16 cellular contexts compared by ENCODE assay signal in the genomic region with DNA sequence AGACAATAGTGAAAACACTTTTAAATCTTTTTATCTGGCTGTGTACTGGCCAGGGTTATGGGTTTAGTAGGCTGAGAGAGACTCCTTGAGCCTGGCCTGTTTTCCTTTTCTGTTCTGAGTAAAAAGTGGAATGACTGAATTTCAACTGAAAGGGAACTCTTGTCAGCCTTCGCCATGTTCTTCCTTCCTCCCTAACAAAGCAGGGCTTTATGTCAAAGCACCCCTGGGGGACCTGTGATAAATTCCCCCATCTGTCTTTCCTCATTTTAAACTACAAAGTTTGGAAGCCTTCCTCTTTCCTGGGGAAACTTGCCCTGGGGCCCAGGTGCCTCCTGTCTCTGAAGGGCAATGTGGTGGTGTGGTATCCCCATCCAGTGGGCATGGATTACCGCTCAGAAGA. TPM values are rescaled to one million over a fixed set of nuclear protein-coding genes. Genes with fewer than 3 reads are reported as not detected.
DNase-seq lines count a peak whose midpoint lies in the region; ATAC-seq, FAIRE-seq and TF ChIP-seq lines count a peak whose summit lies in the region.
"Had no signal": no experiment of that assay in that cellular context is flagged by ENCODE, and none has a peak within 500 bp of the region (broad histone marks: within the 10 kb centered on the region; RNA-seq: fewer than 3 reads in every experiment).

No MANE protein-coding gene starts in this region.

- TF ChIP-seq POLR2A in GM12891 (IDR thresholded peaks at IDR 0.05; ENCODE audit: low read depth, low read length): no peak

- DNase-seq in CD4-positive, CD25-positive, alpha-beta regulatory T cell: no peak
- no peak for DNase-seq in activated T-helper 2 cell treated with anti-CD3 and anti-CD28 coated beads, Interferon-gamma antibody, Interleukin-2, Interleukin-4, amounts not matched to agents 10 μg/mL and 5 μg/mL and 100 μg/mL, durations not matched to agents 14 hours and 24 hours and 36 hours (ENCODE audit: low spot score)
- DNase-seq in naive thymus-derived CD4-positive, alpha-beta T cell: no peak
- DNase-seq in RCC 7860 (ENCODE audit: low spot score): no peak
- DNase-seq in omental fat pad (ENCODE audit: low spot score): no peak
- no peak for DNase-seq in GM12891 (ENCODE audit: insufficient read length, low spot score)
- DNase-seq in NCI-H1930 (lab: John Stamatoyannopoulos, UW): no peak
- DNase-seq: effector CD8-positive, alpha-beta T cell; EL; foreskin fibroblast; mucosa of descending colon; NCI-H1436 treated with DMSO at 0.1 percent for 48 hours; NCI-H510A treated with DMSO at 0.1 percent for 48 hours had no signal

- intact Hi-C loops in activated T-helper 2 cell treated with anti-CD3 and anti-CD28 coated beads, Interferon-gamma antibody, Interleukin-2, Interleukin-4, amounts not matched to agents 10 μg/mL and 5 μg/mL and 100 μg/mL, durations not matched to agents 14 hours and 24 hours and 36 hours (cut with micrococcal nuclease): no loop called here
- intact Hi-C loops in naive thymus-derived CD4-positive, alpha-beta T cell (cut with micrococcal nuclease): loop anchor here (2.0 kb wide), 2 partner anchors 14 to 18 kb away; no protein-coding TSS in a partner anchor

- POLR2A ChIA-PET in naive thymus-derived CD4-positive, alpha-beta T cell (lab: Charles Lee): no interaction called here

- H3K4me3 Mint-ChIP-seq in CD4-positive, CD25-positive, alpha-beta regulatory T cell: peak overlapping the region in 1 of 4 donors; percentile 32
- no peak overlapping the region for H3K4me3 Mint-ChIP-seq in activated T-helper 2 cell treated with anti-CD3 and anti-CD28 coated beads, Interferon-gamma antibody, Interleukin-2, Interleukin-4, amounts not matched to agents 10 μg/mL and 5 μg/mL and 100 μg/mL, durations not matched to agents 14 hours and 24 hours and 36 hours (ENCODE audit: low read depth)
- H3K4me3 Mint-ChIP-seq in naive thymus-derived CD4-positive, alpha-beta T cell: peak overlapping the region in 6 of 10 donors; percentile 7 to 43 (median 16)

- no peaks in the 10 kb centered on the region for H3K27me3 ChIP-seq in CD4-positive, CD25-positive, alpha-beta regulatory T cell (ENCODE audit: control insufficient read depth, insufficient read depth, low read length)
- H3K27me3 ChIP-seq in naive thymus-derived CD4-positive, alpha-beta T cell (ENCODE audit: control insufficient read depth in 2 of 2, insufficient read depth in 2 of 2, low read length in 2 of 2): no peaks in the 10 kb centered on the region

- CTCF ChIA-PET in naive thymus-derived CD4-positive, alpha-beta T cell (lab: Charles Lee): no interaction called here

- no peaks in the 10 kb centered on the region for H3K9me3 Mint-ChIP-seq in CD4-positive, CD25-positive, alpha-beta regulatory T cell
- H3K9me3 Mint-ChIP-seq in activated T-helper 2 cell treated with anti-CD3 and anti-CD28 coated beads, Interferon-gamma antibody, Interleukin-2, Interleukin-4, amounts not matched to agents 10 μg/mL and 5 μg/mL and 100 μg/mL, durations not matched to agents 14 hours and 24 hours and 36 hours: no peaks in the 10 kb centered on the region
- H3K9me3 Mint-ChIP-seq in naive thymus-derived CD4-positive, alpha-beta T cell: no peaks in the 10 kb centered on the region

- H3K9me3 ChIP-seq in CD4-positive, CD25-positive, alpha-beta regulatory T cell (ENCODE audit: control insufficient read depth in 2 of 2, low read length in 2 of 2): no peaks in the 10 kb centered on the region
- no peaks in the 10 kb centered on the region for H3K9me3 ChIP-seq in naive thymus-derived CD4-positive, alpha-beta T cell (ENCODE audit: control insufficient read depth in 2 of 3, low read length in 3 of 3)
- H3K9me3 ChIP-seq: mucosa of descending colon had no signal

- no peaks in the 10 kb centered on the region for H3K27me3 Mint-ChIP-seq in CD4-positive, CD25-positive, alpha-beta regulatory T cell
- no peaks in the 10 kb centered on the region for H3K27me3 Mint-ChIP-seq in activated T-helper 2 cell treated with anti-CD3 and anti-CD28 coated beads, Interferon-gamma antibody, Interleukin-2, Interleukin-4, amounts not matched to agents 10 μg/mL and 5 μg/mL and 100 μg/mL, durations not matched to agents 14 hours and 24 hours and 36 hours (ENCODE audit: low read depth)
- no peaks in the 10 kb centered on the region for H3K27me3 Mint-ChIP-seq in naive thymus-derived CD4-positive, alpha-beta T cell

- no peak for FAIRE-seq in RCC 7860 (lab: Jason Lieb, UNC)
- no peak for FAIRE-seq in GM12891 (lab: Jason Lieb, UNC)
- FAIRE-seq: islet of Langerhans, TTC549 had no signal

- H3K27ac ChIP-seq in CD4-positive, CD25-positive, alpha-beta regulatory T cell (ENCODE audit: insufficient read depth, low read length, poor library complexity, severe bottlenecking): no peak overlapping the region
- H3K27ac ChIP-seq in naive thymus-derived CD4-positive, alpha-beta T cell (ENCODE audit: low read depth, low read length): peak overlapping the region; percentile 49

- peaks cover 2% of the 10 kb centered on the region for H3K36me3 ChIP-seq in CD4-positive, CD25-positive, alpha-beta regulatory T cell (ENCODE audit: control insufficient read depth, insufficient read depth, low read length)
- peaks cover 0 to 3% (median 0%) of the 10 kb centered on the region in 3 experiments for H3K36me3 ChIP-seq in naive thymus-derived CD4-positive, alpha-beta T cell (ENCODE audit: control insufficient read depth in 2 of 3, insufficient read depth in 3 of 3, low read length in 3 of 3)

- no peak for TF ChIP-seq CTCF in omental fat pad (IDR thresholded peaks at IDR 0.05)

- H3K36me3 Mint-ChIP-seq in CD4-positive, CD25-positive, alpha-beta regulatory T cell: peaks cover 5% of the 10 kb centered on the region
- H3K36me3 Mint-ChIP-seq in activated T-helper 2 cell treated with anti-CD3 and anti-CD28 coated beads, Interferon-gamma antibody, Interleukin-2, Interleukin-4, amounts not matched to agents 10 μg/mL and 5 μg/mL and 100 μg/mL, durations not matched to agents 14 hours and 24 hours and 36 hours (ENCODE audit: low read depth): peaks cover 17% of the 10 kb centered on the region
- H3K36me3 Mint-ChIP-seq in naive thymus-derived CD4-positive, alpha-beta T cell: peaks cover 0 to 4% (median 0%) of the 10 kb centered on the region in 5 donors

- H3K4me1 Mint-ChIP-seq in CD4-positive, CD25-positive, alpha-beta regulatory T cell: peaks cover 23 to 88% (median 66%) of the 10 kb centered on the region in 4 donors
- H3K4me1 Mint-ChIP-seq in activated T-helper 2 cell treated with anti-CD3 and anti-CD28 coated beads, Interferon-gamma antibody, Interleukin-2, Interleukin-4, amounts not matched to agents 10 μg/mL and 5 μg/mL and 100 μg/mL, durations not matched to agents 14 hours and 24 hours and 36 hours (ENCODE audit: low read depth): peaks cover 52% of the 10 kb centered on the region
- peaks cover 61 to 90% (median 83%) of the 10 kb centered on the region in 7 donors for H3K4me1 Mint-ChIP-seq in naive thymus-derived CD4-positive, alpha-beta T cell

- peaks cover 61% of the 10 kb centered on the region for H3K4me1 ChIP-seq in CD4-positive, CD25-positive, alpha-beta regulatory T cell (ENCODE audit: control insufficient read depth, insufficient read depth, low read length, poor library complexity, severe bottlenecking)
- H3K4me1 ChIP-seq in naive thymus-derived CD4-positive, alpha-beta T cell (ENCODE audit: control insufficient read depth in 2 of 2, insufficient read depth in 2 of 2, low read length in 2 of 2): peaks cover 31 to 71% of the 10 kb centered on the region in 2 donors

- no peak for ATAC-seq in CD4-positive, CD25-positive, alpha-beta regulatory T cell (ENCODE audit: low read depth in 2 of 2)
- peak; percentile 7 for ATAC-seq in GM21528 (IDR thresholded peaks at IDR 0.05; ENCODE audit: low FRiP score, unreplicated experiment)
- no peak for ATAC-seq in naive thymus-derived CD4-positive, alpha-beta T cell
- ATAC-seq in omental fat pad (ENCODE audit: low FRiP score): no peak

- H3K27ac Mint-ChIP-seq in CD4-positive, CD25-positive, alpha-beta regulatory T cell: peak overlapping the region; percentile 39 to 90 (median 83)
- H3K27ac Mint-ChIP-seq in activated T-helper 2 cell treated with anti-CD3 and anti-CD28 coated beads, Interferon-gamma antibody, Interleukin-2, Interleukin-4, amounts not matched to agents 10 μg/mL and 5 μg/mL and 100 μg/mL, durations not matched to agents 14 hours and 24 hours and 36 hours: peak overlapping the region; percentile 62
- peak overlapping the region; percentile 21 to 84 (median 59) for H3K27ac Mint-ChIP-seq in naive thymus-derived CD4-positive, alpha-beta T cell

- no peak overlapping the region for H3K4me3 ChIP-seq in CD4-positive, CD25-positive, alpha-beta regulatory T cell (ENCODE audit: low read depth, low read length)
- H3K4me3 ChIP-seq in naive thymus-derived CD4-positive, alpha-beta T cell (ENCODE audit: low read length): no peak overlapping the region
- H3K4me3 ChIP-seq: mucosa of descending colon had no signal

TF ChIP-seq in GM12891, 5 proteins besides CTCF, POLR2A, EP300 and RAD21:
- no peak for TF ChIP-seq PAX5 (IDR thresholded peaks at IDR 0.05; ENCODE audit: insufficient read depth, low read length, severe bottlenecking)
- TF ChIP-seq POU2F2 (IDR thresholded peaks at IDR 0.05; ENCODE audit: low read depth, low read length): no peak
- no peak for TF ChIP-seq POLR2AphosphoS5 (IDR thresholded peaks at IDR 0.05; ENCODE audit: low read depth, low read length)
- TF ChIP-seq SPI1 (IDR thresholded peaks at IDR 0.05; ENCODE audit: low read depth, low read length): no peak
- TF ChIP-seq TAF1 (IDR thresholded peaks at IDR 0.05; ENCODE audit: low read depth, low read length): no peak

RNA-seq across cellular contexts. Expression of gene LARP1, which starts 29.7 kb away (rescaled TPM):
- 122 TPM for total RNA-seq in CD4-positive, CD25-positive, alpha-beta regulatory T cell
- 10 to 100 TPM in 2 of 4 donors, 1 to 10 TPM in 2; 8.0 to 10.8 (median 10.0) TPM for polyA plus RNA-seq in CD4-positive, CD25-positive, alpha-beta regulatory T cell
- 278 and 301 TPM in 2 replicates for total RNA-seq in activated T-helper 2 cell treated with anti-CD3 and anti-CD28 coated beads, Interferon-gamma antibody, Interleukin-2, Interleukin-4, amounts not matched to agents 10 μg/mL and 5 μg/mL and 100 μg/mL, durations not matched to agents 14 hours and 24 hours and 36 hours
- 100 to 1,000 TPM; 127 to 217 (median 176) TPM for total RNA-seq in naive thymus-derived CD4-positive, alpha-beta T cell
- polyA plus RNA-seq in naive thymus-derived CD4-positive, alpha-beta T cell: 10 to 100 TPM; 12.2 to 28.0 TPM
- 100 to 1,000 TPM in 2 of 4 donors, 10 to 100 TPM in 2; 80.5 to 155 (median 106) TPM for total RNA-seq in omental fat pad
- 43.5 TPM for polyA plus RNA-seq in GM12891 (2012; ENCODE audit: low read depth, missing spikeins)
